Comparison of ENCODE assay signal across 7 cellular contexts in the genomic region with DNA sequence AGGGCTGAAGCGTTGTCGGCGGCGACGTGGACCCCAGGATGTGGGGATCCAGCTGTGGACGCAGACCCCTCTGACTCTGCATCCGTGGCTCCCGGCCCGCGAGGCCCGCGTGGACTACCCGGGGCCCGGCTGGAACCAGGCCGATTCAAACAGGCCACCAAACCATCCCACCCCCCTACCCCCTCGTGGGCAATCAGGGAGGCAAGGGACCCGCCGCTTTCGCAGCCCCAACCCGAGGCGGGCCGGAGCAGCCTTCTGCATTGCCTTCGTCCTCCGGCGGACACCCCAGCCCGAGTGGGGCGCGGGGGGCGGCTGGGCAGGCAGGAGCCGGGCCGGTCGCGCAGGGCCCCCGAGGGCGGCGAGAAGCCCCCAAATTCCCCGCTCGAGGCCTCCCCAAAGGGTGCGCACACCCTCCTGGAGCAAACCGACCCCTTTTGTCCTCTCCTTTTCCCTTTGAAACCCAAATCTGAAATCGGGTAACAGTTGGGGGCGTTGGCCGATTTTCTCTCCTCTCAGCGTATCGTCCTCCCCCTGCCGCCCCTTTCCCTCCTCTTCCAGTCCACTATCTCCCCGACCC. TPM values are rescaled to one million over a fixed set of nuclear protein-coding genes. Genes with fewer than 3 reads are reported as not detected.
DNase-seq lines count a peak whose midpoint lies in the region; ATAC-seq, FAIRE-seq and TF ChIP-seq lines count a peak whose summit lies in the region.

No MANE protein-coding gene starts in this region.

- TF ChIP-seq CTCF in GM20000 (IDR thresholded peaks at IDR 0.05; ENCODE audit: extremely low read depth, missing control alignments) (no peak), RWPE2 (IDR thresholded peaks at IDR 0.05; ENCODE audit: poor library complexity, severe bottlenecking) (no peak), fibroblast of the aortic adventitia (IDR thresholded peaks at IDR 0.05; ENCODE audit: insufficient read depth, low read length) (no peak), pancreas (IDR thresholded peaks at IDR 0.05) (no peak)

- 11 to 15% methylated on average over 39 to 47 of the region's 47 CpGs for WGBS in pancreas, 2 donors

- H3K4me3 ChIP-seq in RWPE2 (ENCODE audit: severe bottlenecking) (peak overlapping the region; percentile 5), fibroblast of the aortic adventitia (ENCODE audit: low read depth, low read length) (peak overlapping the region; percentile 31), pancreas (no peak overlapping the region)

- DNase-seq in GM20000 (ENCODE audit: low spot score) (peak; percentile 38), RWPE2 (ENCODE audit: low spot score) (no peak), fibroblast of the aortic adventitia (ENCODE audit: low read depth) (no peak), pancreas (peak in 2 of 6 donors; percentile 60 to 81), NCI-H1092 treated with DMSO at 0.1 percent for 48 hours (lab: John Stamatoyannopoulos, UW) (no peak), DMS79 treated with DMSO at 0.1 percent for 48 hours (lab: John Stamatoyannopoulos, UW) (no peak)

- H3K4me1 ChIP-seq in RWPE2 (ENCODE audit: insufficient read depth, poor library complexity, severe bottlenecking) (peaks cover 7% of the 10 kb centered on the region), pancreas (peaks cover 0 to 14% (median 8%) of the 10 kb centered on the region in 3 donors)

- H3K36me3 ChIP-seq in RWPE2 (ENCODE audit: low read depth) (no peaks in the 10 kb centered on the region), pancreas (no peaks in the 10 kb centered on the region)

- peak; percentile 7; the same call in 1 of the 3 replicates for ATAC-seq in RWPE2 (ENCODE audit: low read depth)
- peak; percentile 12 to 25 (median 22) for ATAC-seq in pancreas
- ATAC-seq in HG02623 (IDR thresholded peaks at IDR 0.05; ENCODE audit: unreplicated experiment), result no peak

- FAIRE-seq in pancreas (lab: Jason Lieb, UNC), result no peak

- H3K27me3 ChIP-seq in RWPE2 (ENCODE audit: insufficient read depth, poor library complexity, severe bottlenecking) (peaks cover 72% of the 10 kb centered on the region), pancreas (peaks cover 16 to 65% (median 41%) of the 10 kb centered on the region in 4 donors)

- no peaks in the 10 kb centered on the region for H3K9me3 ChIP-seq in RWPE2 (ENCODE audit: severe bottlenecking)
- H3K9me3 ChIP-seq in pancreas, result no peaks in the 10 kb centered on the region

- intact Hi-C loops in pancreas (cut with DNase I), result loop anchor here in 1 of 3 donors (10.0 kb wide), 1 partner anchor 937 kb away; no protein-coding TSS in a partner anchor

- no peak overlapping the region for H3K27ac ChIP-seq in RWPE2 (ENCODE audit: poor library complexity, severe bottlenecking)
- H3K27ac ChIP-seq in pancreas, result no peak overlapping the region

RNA-seq across cellular contexts. Expression of a gene that starts 7.3 kb away (rescaled TPM):
- total RNA-seq in fibroblast of the aortic adventitia (ENCODE audit: low replicate concordance) (not detected in 2 replicates), pancreas (not detected)
- under 1 TPM in 1 of 2 donors, not detected in 1; 0.02 TPM for polyA plus RNA-seq in pancreas

RNA-seq across cellular contexts. Expression of a gene that starts 53.4 kb away (rescaled TPM):
- total RNA-seq in fibroblast of the aortic adventitia (ENCODE audit: low replicate concordance) (21.8 and 34.6 TPM in 2 replicates), pancreas (10 to 100 TPM in 4 of 6 donors, 1 to 10 TPM in 2; 8.2 to 14.8 (median 10.4) TPM)
- 1 to 10 TPM; 9.5 to 9.7 TPM for polyA plus RNA-seq in pancreas

Comparison
In these comparisons a context has a peak if more than half of its experiments do, and no peak if none do; other contexts are left out.
1. H3K4me3 ChIP-seq: peak in RWPE2 (single experiment) and fibroblast of the aortic adventitia (single experiment); none in pancreas (0 of 4).